ENCODE assay signal across 8 cellular contexts in the genomic region with DNA sequence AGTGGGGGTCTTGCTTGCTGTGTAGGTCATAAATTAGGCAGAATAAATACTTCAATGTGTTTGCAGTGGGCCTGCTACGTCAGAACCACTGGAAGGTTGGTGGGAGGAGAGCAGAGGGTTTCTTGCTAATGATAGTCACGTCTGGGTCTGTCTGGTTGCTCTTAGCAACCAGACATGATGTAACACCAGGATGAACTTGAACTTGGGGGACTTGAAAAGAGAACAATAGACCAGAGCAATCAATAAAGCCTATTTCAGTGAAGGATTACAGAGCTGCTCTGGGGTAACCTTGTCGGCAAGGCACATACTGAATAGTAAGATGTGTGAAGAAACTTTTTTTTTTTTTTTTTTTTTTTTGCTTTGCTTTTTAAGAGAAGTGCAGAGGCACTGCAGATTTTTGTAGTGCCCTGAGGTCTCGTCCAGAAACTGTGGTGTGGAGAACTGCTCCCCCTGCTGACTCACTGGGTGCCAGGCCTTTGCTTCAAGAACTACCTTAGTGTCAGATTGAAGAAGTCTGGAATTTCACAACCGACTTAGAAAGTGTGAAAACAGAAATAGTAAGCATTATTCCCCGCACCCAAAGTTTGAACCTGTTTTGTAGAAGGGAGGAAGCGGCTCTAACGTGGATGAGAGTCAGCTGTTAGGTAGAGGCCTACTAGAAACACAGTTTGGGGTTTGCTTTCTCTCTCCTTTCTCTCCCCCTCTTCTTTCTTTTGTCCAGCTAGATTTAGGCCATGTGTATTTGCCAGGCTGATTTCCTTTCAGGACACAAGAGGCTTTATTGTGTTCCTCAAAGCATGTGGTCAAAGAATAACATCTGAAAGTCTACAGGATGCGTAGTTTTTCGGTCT.
DNase-seq lines count a peak whose midpoint lies in the region; ATAC-seq and TF ChIP-seq lines count a peak whose summit lies in the region.

No MANE protein-coding gene starts in this region.

- ATAC-seq in HG02884 (IDR thresholded peaks at IDR 0.05; ENCODE audit: unreplicated experiment) (peak; percentile 87), GM19328 (IDR thresholded peaks at IDR 0.05; ENCODE audit: unreplicated experiment) (no peak)

- peak; percentile 84 for TF ChIP-seq CTCF in GM10266 (IDR thresholded peaks at IDR 0.05; ENCODE audit: control insufficient read depth, insufficient read depth, low read depth, missing control alignments)
- TF ChIP-seq CTCF in astrocyte of the spinal cord (IDR thresholded peaks at IDR 0.05; ENCODE audit: low read depth, low read length), result peak; percentile 88

- in situ Hi-C loops in astrocyte of the spinal cord (cut with HindIII; ENCODE audit: low sequenced_read_pairs), result no loop called here

- DNase-seq in GM10266 (ENCODE audit: extremely low spot score), result peak; percentile 48
- DNase-seq in NCI-H2029 treated with DMSO at 0.1 percent for 48 hours (lab: John Stamatoyannopoulos, UW), result peak; percentile 91
- peak; percentile 48 for DNase-seq in T-helper 9 cell
- peak; percentile 98 for DNase-seq in astrocyte of the spinal cord (ENCODE audit: low read depth, low spot score)
- peak in 45 of 51 donors; percentile 10 to 88 (median 71) for DNase-seq in hypothalamus (lab: John Stamatoyannopoulos, UW)
- DNase-seq in skeletal muscle cell (ENCODE audit: low read depth), result peak; percentile 94

- H3K4me3 ChIP-seq in astrocyte of the spinal cord (ENCODE audit: low read depth, low read length) (no peak overlapping the region), skeletal muscle cell (ENCODE audit: low read depth, low read length) (no peak overlapping the region)

Comparison
In these comparisons a context has a peak if more than half of its experiments do, and no peak if none do; other contexts are left out.
1. DNase-seq: peak in every context shown above with its lines; median percentile 98 in astrocyte of the spinal cord; 94 in skeletal muscle cell; 91 in NCI-H2029 treated with DMSO at 0.1 percent for 48 hours; 71 in hypothalamus; 48 in GM10266; 48 in T-helper 9 cell.